In genomic region chr5:6711409-6712135, GRCh38 we compare ENCODE assay signal across 8 cellular contexts. TPM values are rescaled to one million over a fixed set of nuclear protein-coding genes. Genes with fewer than 3 reads are reported as not detected.
A peak's percentile ranks its signal among the peaks of the same experiment; 100 is the strongest.
DNase-seq lines count a peak whose midpoint lies in the region; ATAC-seq, FAIRE-seq and TF ChIP-seq lines count a peak whose summit lies in the region.

No MANE protein-coding gene starts in this region.

- CTCF ChIA-PET in activated CD8-positive, alpha-beta T cell treated with anti-CD3 and anti-CD28 coated beads, Interleukin-2, amount 10 ng/mL, durations not matched to agents 7 days and 5 days (lab: Charles Lee) = interaction anchor here (1.0 to 1.7 kb wide), 3 partner anchors 10 to 34 kb away, joined by 5 read pairs; no protein-coding TSS in a partner anchor

- no peaks in the 10 kb centered on the region for H3K27me3 Mint-ChIP-seq in activated T-cell treated with anti-CD3 and anti-CD28 coated beads, Interleukin-2, amount 50 U/mL, for 24 hours
- no peaks in the 10 kb centered on the region for H3K27me3 Mint-ChIP-seq in activated CD8-positive, alpha-beta T cell treated with anti-CD3 and anti-CD28 coated beads, Interleukin-2, amount 10 ng/mL, durations not matched to agents 7 days and 5 days (ENCODE audit: low read depth)

- H3K4me1 Mint-ChIP-seq in activated T-cell treated with anti-CD3 and anti-CD28 coated beads, Interleukin-2, amount 50 U/mL, for 24 hours (ENCODE audit: low read depth) = peaks cover 26% of the 10 kb centered on the region
- peaks cover 30% of the 10 kb centered on the region for H3K4me1 Mint-ChIP-seq in activated CD8-positive, alpha-beta T cell treated with anti-CD3 and anti-CD28 coated beads, Interleukin-2, amount 10 ng/mL, durations not matched to agents 7 days and 5 days (ENCODE audit: low read depth)

- no peak for DNase-seq in activated T-cell treated with anti-CD3 and anti-CD28 coated beads, Interleukin-2, amount 50 U/mL, for 24 hours
- no peak for DNase-seq in activated T-cell treated with anti-CD3 and anti-CD28 coated beads for 4 hours
- DNase-seq in activated CD8-positive, alpha-beta T cell treated with anti-CD3 and anti-CD28 coated beads, Interleukin-2, amount 10 ng/mL, durations not matched to agents 7 days and 5 days = no peak
- no peak for DNase-seq in keratinocyte (ENCODE audit: low read depth, low spot score)
- DNase-seq in hypothalamus (lab: John Stamatoyannopoulos, UW) = no peak

- POLR2A ChIA-PET in activated CD8-positive, alpha-beta T cell treated with anti-CD3 and anti-CD28 coated beads, Interleukin-2, amount 10 ng/mL, durations not matched to agents 7 days and 5 days (lab: Charles Lee) = interaction anchor here (1.2 to 2.8 kb wide), 2 partner anchors 18 to 79 kb away, joined by 3 to 24 read pairs; partner anchors contain the start of genes NSUN2 and SRD5A1

- dilution Hi-C loops in keratinocyte (cut with MboI; ENCODE audit: extremely low pct_ligation_motif_present, low sequenced_read_pairs) = no loop called here

- H3K27me3 ChIP-seq in keratinocyte (ENCODE audit: control insufficient read depth, extremely low read depth, insufficient read depth, low read length) = no peaks in the 10 kb centered on the region
- H3K27me3 ChIP-seq in thymus (ENCODE audit: control insufficient read depth, insufficient read depth) = no peaks in the 10 kb centered on the region

- H3K27ac Mint-ChIP-seq in activated T-cell treated with anti-CD3 and anti-CD28 coated beads, Interleukin-2, amount 50 U/mL, for 24 hours = peak overlapping the region; percentile 97
- H3K27ac Mint-ChIP-seq in activated CD8-positive, alpha-beta T cell treated with anti-CD3 and anti-CD28 coated beads, Interleukin-2, amount 10 ng/mL, durations not matched to agents 7 days and 5 days = peak overlapping the region; percentile 94

- peak overlapping the region; percentile 85 for H3K27ac ChIP-seq in keratinocyte (ENCODE audit: control insufficient read depth, insufficient read depth, low read length)
- H3K27ac ChIP-seq in thymus (ENCODE audit: low read depth) = no peak overlapping the region

- no peaks in the 10 kb centered on the region for H3K9me3 ChIP-seq in keratinocyte (ENCODE audit: control insufficient read depth, low read depth, low read length)
- H3K9me3 ChIP-seq in thymus (ENCODE audit: control insufficient read depth) = no peaks in the 10 kb centered on the region

- WGBS in thymus = 47% methylated on average over 15 of the region's 15 CpGs

- H2AFZ ChIP-seq in keratinocyte (ENCODE audit: control insufficient read depth, low read length) = peak overlapping the region; percentile 90

- peaks cover 25% of the 10 kb centered on the region for H3K79me2 ChIP-seq in keratinocyte (ENCODE audit: control insufficient read depth, insufficient read depth, low read length)

- peak overlapping the region; percentile 89 for H3K9ac ChIP-seq in keratinocyte (ENCODE audit: control insufficient read depth, extremely low read depth, insufficient read depth, low read length)

- no peaks in the 10 kb centered on the region for H3K9me3 Mint-ChIP-seq in activated T-cell treated with anti-CD3 and anti-CD28 coated beads, Interleukin-2, amount 50 U/mL, for 24 hours
- H3K9me3 Mint-ChIP-seq in activated CD8-positive, alpha-beta T cell treated with anti-CD3 and anti-CD28 coated beads, Interleukin-2, amount 10 ng/mL, durations not matched to agents 7 days and 5 days (ENCODE audit: insufficient read depth) = no peaks in the 10 kb centered on the region

- peak overlapping the region; percentile 86 for H3K4me3 Mint-ChIP-seq in activated T-cell treated with anti-CD3 and anti-CD28 coated beads, Interleukin-2, amount 50 U/mL, for 24 hours
- H3K4me3 Mint-ChIP-seq in activated CD8-positive, alpha-beta T cell treated with anti-CD3 and anti-CD28 coated beads, Interleukin-2, amount 10 ng/mL, durations not matched to agents 7 days and 5 days = peak overlapping the region; percentile 86

- H3K4me2 ChIP-seq in keratinocyte (ENCODE audit: control insufficient read depth, extremely low read depth, insufficient read depth, low read depth, low read length) = peak overlapping the region; percentile 93

- peaks cover 3% of the 10 kb centered on the region for H3K9me1 ChIP-seq in keratinocyte (ENCODE audit: control insufficient read depth, extremely low read depth, insufficient read depth, low read length)

- H3K36me3 ChIP-seq in keratinocyte (ENCODE audit: control insufficient read depth in 2 of 2, extremely low read depth in 1 of 2, insufficient read depth in 2 of 2, low read length in 2 of 2) = peaks cover 0 to 6% of the 10 kb centered on the region in 2 experiments
- no peaks in the 10 kb centered on the region for H3K36me3 ChIP-seq in thymus (ENCODE audit: control insufficient read depth, insufficient read depth)

- FAIRE-seq in keratinocyte (lab: Jason Lieb, UNC) = no peak

- TF ChIP-seq CTCF in keratinocyte (optimal IDR thresholded peaks at IDR 0.05 in 1 of 3, IDR thresholded peaks at IDR 0.05 in 1 of 3, conservative IDR thresholded peaks at IDR 0.05 in 1 of 3; ENCODE audit: extremely low read depth in 1 of 3, insufficient read depth in 2 of 3, low read length in 3 of 3) = no peak

- H3K36me3 Mint-ChIP-seq in activated T-cell treated with anti-CD3 and anti-CD28 coated beads, Interleukin-2, amount 50 U/mL, for 24 hours (ENCODE audit: low read depth) = peaks cover 21% of the 10 kb centered on the region
- peaks cover 14% of the 10 kb centered on the region for H3K36me3 Mint-ChIP-seq in activated CD8-positive, alpha-beta T cell treated with anti-CD3 and anti-CD28 coated beads, Interleukin-2, amount 10 ng/mL, durations not matched to agents 7 days and 5 days (ENCODE audit: low read depth)

- H4K20me1 ChIP-seq in keratinocyte (ENCODE audit: control insufficient read depth, extremely low read depth, insufficient read depth, low read length) = peaks cover 10% of the 10 kb centered on the region

- H3K4me1 ChIP-seq in keratinocyte (ENCODE audit: control insufficient read depth, extremely low read depth, insufficient read depth, low read length) (peaks cover 13% of the 10 kb centered on the region), thymus (ENCODE audit: control insufficient read depth, insufficient read depth, low read length) (peaks cover 23% of the 10 kb centered on the region)

- no peak for ATAC-seq in activated CD8-positive, alpha-beta T cell treated with anti-CD3 and anti-CD28 coated beads, Interleukin-2, amount 10 ng/mL, durations not matched to agents 7 days and 5 days
- no peak for ATAC-seq in GM19035 (IDR thresholded peaks at IDR 0.05; ENCODE audit: unreplicated experiment)
- no peak for ATAC-seq in HG02763 (IDR thresholded peaks at IDR 0.05; ENCODE audit: unreplicated experiment)

- H3K4me3 ChIP-seq in keratinocyte (ENCODE audit: control insufficient read depth in 2 of 3, extremely low read depth in 1 of 3, insufficient read depth in 2 of 3, low read depth in 1 of 3, low read length in 3 of 3) (peak overlapping the region; percentile 63 to 82 (median 79)), thymus (ENCODE audit: low read length) (peak overlapping the region; percentile 83)

RNA-seq across cellular contexts. Expression of gene TENT4A, which starts 1.7 kb away (rescaled TPM):
- 10 to 100 TPM; 43.1 to 45.5 TPM for total RNA-seq in activated CD8-positive, alpha-beta T cell treated with anti-CD3 and anti-CD28 coated beads, Interleukin-2, amount 10 ng/mL, durations not matched to agents 7 days and 5 days
- polyA plus RNA-seq in keratinocyte (4.0 to 5.9 TPM (median 4.2 TPM) in 3 replicates), thymus (18.7 TPM)
- polyA plus RNA-seq in keratinocyte (2011; ENCODE audit: low read depth) = 8.0 TPM
- polyA plus RNA-seq in keratinocyte (2011; cell fraction: cytosol; rRNA removed) = 3.8 and 3.9 TPM in 2 replicates
- polyA plus RNA-seq in keratinocyte (2011; cell fraction: nucleus; rRNA removed) = 29.5 and 32.6 TPM in 2 replicates
- 10.0 and 10.2 TPM in 2 replicates for polyA plus RNA-seq in keratinocyte (2012; ENCODE audit: low replicate concordance)
- polyA minus RNA-seq in keratinocyte = 6.8 to 15.8 TPM (median 15.5 TPM) in 3 replicates
- polyA minus RNA-seq in keratinocyte (2011; cell fraction: cytosol; rRNA and poly(A)+ RNA removed) = 3.8 TPM
- 13.0 and 21.1 TPM in 2 replicates for polyA minus RNA-seq in keratinocyte (2011; cell fraction: nucleus; rRNA and poly(A)+ RNA removed)
